In genomic region chr6:142850653-142851434, GRCh38 we compare ENCODE assay signal across 1 cellular context.
TF ChIP-seq lines count a peak whose summit lies in the region.

No MANE protein-coding gene starts in this region.

TF ChIP-seq in GM23338, 12 proteins besides CTCF, POLR2A, EP300 and RAD21 (continued from another document):
- TF ChIP-seq ZNF462 (CRISPR knock-in tag; IDR thresholded peaks at IDR 0.05) (no peak), STAT1 (IDR thresholded peaks at IDR 0.05; ENCODE audit: unreplicated experiment) (no peak), CREB1 (CRISPR knock-in tag; IDR thresholded peaks at IDR 0.05; ENCODE audit: low read depth) (no peak), EZH2phosphoT487 (IDR thresholded peaks at IDR 0.05; ENCODE audit: unreplicated experiment) (no peak)
- TF ChIP-seq, protein P1, sequence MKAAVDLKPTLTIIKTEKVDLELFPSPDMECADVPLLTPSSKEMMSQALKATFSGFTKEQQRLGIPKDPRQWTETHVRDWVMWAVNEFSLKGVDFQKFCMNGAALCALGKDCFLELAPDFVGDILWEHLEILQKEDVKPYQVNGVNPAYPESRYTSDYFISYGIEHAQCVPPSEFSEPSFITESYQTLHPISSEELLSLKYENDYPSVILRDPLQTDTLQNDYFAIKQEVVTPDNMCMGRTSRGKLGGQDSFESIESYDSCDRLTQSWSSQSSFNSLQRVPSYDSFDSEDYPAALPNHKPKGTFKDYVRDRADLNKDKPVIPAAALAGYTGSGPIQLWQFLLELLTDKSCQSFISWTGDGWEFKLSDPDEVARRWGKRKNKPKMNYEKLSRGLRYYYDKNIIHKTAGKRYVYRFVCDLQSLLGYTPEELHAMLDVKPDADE (IDR thresholded peaks at IDR 0.05), result no peak
